In genomic region chr5:141560141-141560540, GRCh38 we compare ENCODE assay signal across 8 cellular contexts. TPM values are rescaled to one million over a fixed set of nuclear protein-coding genes. Genes with fewer than 3 reads are reported as not detected.
DNase-seq lines count a peak whose midpoint lies in the region; FAIRE-seq and TF ChIP-seq lines count a peak whose summit lies in the region.

No MANE protein-coding gene starts in this region.

- peak overlapping the region; percentile 98 for H3K27ac Mint-ChIP-seq in Calu3 (ENCODE audit: unreplicated experiment)

- peak overlapping the region; percentile 51 for H3K4me3 Mint-ChIP-seq in Calu3 (ENCODE audit: low read depth, unreplicated experiment)

- CTCF ChIA-PET in Calu3 (lab: Charles Lee) = interaction anchor here (0.6 to 1.6 kb wide), 7 partner anchors 59 to 337 kb away, joined by 3 to 26 read pairs (median 5); partner anchors contain the start of genes DIAPH1, PCDHB14, PCDHGA9 and PCDHGB6

- peaks cover 6% of the 10 kb centered on the region for H3K36me3 ChIP-seq in ectodermal cell (ENCODE audit: control insufficient read depth, insufficient read depth, low read length)
- peaks cover 5% of the 10 kb centered on the region for H3K36me3 ChIP-seq in neural cell (ENCODE audit: insufficient read depth, low read length)
- H3K36me3 ChIP-seq in effector memory CD4-positive, alpha-beta T cell (ENCODE audit: control insufficient read depth, insufficient read depth, low read length) = peaks cover 54% of the 10 kb centered on the region

- H3K9ac ChIP-seq in neural cell (ENCODE audit: low read length) = peak overlapping the region; percentile 79

- H3K27me3 Mint-ChIP-seq in Calu3 (ENCODE audit: unreplicated experiment) = no peaks in the 10 kb centered on the region

- no peaks in the 10 kb centered on the region for H3K9me3 Mint-ChIP-seq in Calu3 (ENCODE audit: low read depth, unreplicated experiment)

- H3K4me3 ChIP-seq in ectodermal cell (ENCODE audit: insufficient read depth, low read depth, low read length) (no peak overlapping the region), neural cell (ENCODE audit: low read length) (peak overlapping the region; percentile 55)
- H3K4me3 ChIP-seq in effector memory CD4-positive, alpha-beta T cell (ENCODE audit: insufficient read depth, low read depth, low read length, poor library complexity, severe bottlenecking) = no peak overlapping the region

- H3K27me3 ChIP-seq in ectodermal cell (ENCODE audit: control insufficient read depth, insufficient read depth, low read length, poor library complexity, severe bottlenecking) (no peaks in the 10 kb centered on the region), neural cell (ENCODE audit: insufficient read depth, low read depth, low read length) (no peaks in the 10 kb centered on the region)
- H3K27me3 ChIP-seq in effector memory CD4-positive, alpha-beta T cell (replicated peaks; ENCODE audit: control insufficient read depth, insufficient read depth, low read length, poor library complexity, severe bottlenecking) = no peaks in the 10 kb centered on the region

- intact Hi-C loops in Calu3 (cut with micrococcal nuclease; ENCODE audit: unreplicated experiment) = loop anchor here (1.0 to 10.0 kb wide), 2 partner anchors 36 to 845 kb away; no protein-coding TSS in a partner anchor

- TF ChIP-seq CTCF in Calu3 (IDR thresholded peaks at IDR 0.05; ENCODE audit: unreplicated experiment) (no peak), neural cell (IDR thresholded peaks at IDR 0.05; ENCODE audit: poor library complexity, severe bottlenecking) (no peak)

- no peak for FAIRE-seq in GM12892 (lab: Jason Lieb, UNC)

- H3F3A ChIP-seq in neural cell (ENCODE audit: insufficient read depth, low read length, poor library complexity, severe bottlenecking) = peaks cover 3% of the 10 kb centered on the region

- H2AFZ ChIP-seq in neural cell (ENCODE audit: low read depth, low read length) = peak overlapping the region; percentile 30

- TSS peak; percentile 78 for BruUV-seq in Calu3 (replicated peaks; lab: Mats Ljungman, UMichigan)

- H3K4me1 Mint-ChIP-seq in Calu3 (ENCODE audit: low read depth, unreplicated experiment) = peaks cover 40% of the 10 kb centered on the region

- H3K9me3 ChIP-seq in ectodermal cell (ENCODE audit: control insufficient read depth, low read length) (no peaks in the 10 kb centered on the region), neural cell (ENCODE audit: low read length) (no peaks in the 10 kb centered on the region)
- no peaks in the 10 kb centered on the region for H3K9me3 ChIP-seq in effector memory CD4-positive, alpha-beta T cell (ENCODE audit: control insufficient read depth, low read length)

- TF ChIP-seq POLR2A in GM12892 (IDR thresholded peaks at IDR 0.05; ENCODE audit: low read depth, low read length) = no peak

- no peak for DNase-seq in Calu3
- DNase-seq in NCI-H2196 treated with DMSO at 0.1 percent for 48 hours (lab: John Stamatoyannopoulos, UW; ENCODE audit: unreplicated experiment) = peak; percentile 30
- no peak for DNase-seq in KG1 (lab: John Stamatoyannopoulos, UW)
- DNase-seq in effector memory CD4-positive, alpha-beta T cell = no peak
- DNase-seq in AG08396 (ENCODE audit: low spot score) = no peak
- DNase-seq in GM12892 (ENCODE audit: insufficient read length) = no peak

- H3K36me3 Mint-ChIP-seq in Calu3 (ENCODE audit: insufficient read depth, unreplicated experiment) = peaks cover 45% of the 10 kb centered on the region

- TF ChIP-seq EP300 in neural cell (conservative IDR thresholded peaks at IDR 0.05; ENCODE audit: poor library complexity, severe bottlenecking) = no peak

- no peaks in the 10 kb centered on the region for H3K79me2 ChIP-seq in neural cell (replicated peaks; ENCODE audit: insufficient read depth, low read length)

- peak overlapping the region; percentile 95 for H3K27ac ChIP-seq in ectodermal cell (ENCODE audit: insufficient read depth, low read depth, low read length, poor library complexity, severe bottlenecking)
- peak overlapping the region; percentile 99 for H3K27ac ChIP-seq in neural cell (ENCODE audit: low read length)
- no peak overlapping the region for H3K27ac ChIP-seq in effector memory CD4-positive, alpha-beta T cell (ENCODE audit: insufficient read depth, low read length, poor library complexity, severe bottlenecking)

- no peak for TF ChIP-seq RAD21 in neural cell (conservative IDR thresholded peaks at IDR 0.05)

- H3K4me2 ChIP-seq in neural cell (ENCODE audit: low read length) = peak overlapping the region; percentile 69

- no peaks in the 10 kb centered on the region for H3K9me2 ChIP-seq in neural cell (ENCODE audit: insufficient read depth, low read length)

- H3K4me1 ChIP-seq in ectodermal cell (ENCODE audit: control insufficient read depth, insufficient read depth, low read length) = peaks cover 6% of the 10 kb centered on the region
- peaks cover 6% of the 10 kb centered on the region for H3K4me1 ChIP-seq in effector memory CD4-positive, alpha-beta T cell (ENCODE audit: control insufficient read depth, insufficient read depth, low read length, poor library complexity, severe bottlenecking)

- no peaks in the 10 kb centered on the region for H4K20me1 ChIP-seq in neural cell (ENCODE audit: insufficient read depth)

TF ChIP-seq in neural cell, 6 proteins besides CTCF, POLR2A, EP300 and RAD21:
- TF ChIP-seq MXI1 (conservative IDR thresholded peaks at IDR 0.05; ENCODE audit: poor library complexity, severe bottlenecking) (no peak), TAF1 (IDR thresholded peaks at IDR 0.05; ENCODE audit: low read depth) (no peak), EZH2 (IDR thresholded peaks at IDR 0.05; ENCODE audit: borderline replicate concordance, insufficient read depth, low read length, poor library complexity, severe bottlenecking) (no peak), POLR2AphosphoS5 (IDR thresholded peaks at IDR 0.05) (no peak), SMC3 (conservative IDR thresholded peaks at IDR 0.05; ENCODE audit: poor library complexity) (no peak)
- TF ChIP-seq, protein P1, sequence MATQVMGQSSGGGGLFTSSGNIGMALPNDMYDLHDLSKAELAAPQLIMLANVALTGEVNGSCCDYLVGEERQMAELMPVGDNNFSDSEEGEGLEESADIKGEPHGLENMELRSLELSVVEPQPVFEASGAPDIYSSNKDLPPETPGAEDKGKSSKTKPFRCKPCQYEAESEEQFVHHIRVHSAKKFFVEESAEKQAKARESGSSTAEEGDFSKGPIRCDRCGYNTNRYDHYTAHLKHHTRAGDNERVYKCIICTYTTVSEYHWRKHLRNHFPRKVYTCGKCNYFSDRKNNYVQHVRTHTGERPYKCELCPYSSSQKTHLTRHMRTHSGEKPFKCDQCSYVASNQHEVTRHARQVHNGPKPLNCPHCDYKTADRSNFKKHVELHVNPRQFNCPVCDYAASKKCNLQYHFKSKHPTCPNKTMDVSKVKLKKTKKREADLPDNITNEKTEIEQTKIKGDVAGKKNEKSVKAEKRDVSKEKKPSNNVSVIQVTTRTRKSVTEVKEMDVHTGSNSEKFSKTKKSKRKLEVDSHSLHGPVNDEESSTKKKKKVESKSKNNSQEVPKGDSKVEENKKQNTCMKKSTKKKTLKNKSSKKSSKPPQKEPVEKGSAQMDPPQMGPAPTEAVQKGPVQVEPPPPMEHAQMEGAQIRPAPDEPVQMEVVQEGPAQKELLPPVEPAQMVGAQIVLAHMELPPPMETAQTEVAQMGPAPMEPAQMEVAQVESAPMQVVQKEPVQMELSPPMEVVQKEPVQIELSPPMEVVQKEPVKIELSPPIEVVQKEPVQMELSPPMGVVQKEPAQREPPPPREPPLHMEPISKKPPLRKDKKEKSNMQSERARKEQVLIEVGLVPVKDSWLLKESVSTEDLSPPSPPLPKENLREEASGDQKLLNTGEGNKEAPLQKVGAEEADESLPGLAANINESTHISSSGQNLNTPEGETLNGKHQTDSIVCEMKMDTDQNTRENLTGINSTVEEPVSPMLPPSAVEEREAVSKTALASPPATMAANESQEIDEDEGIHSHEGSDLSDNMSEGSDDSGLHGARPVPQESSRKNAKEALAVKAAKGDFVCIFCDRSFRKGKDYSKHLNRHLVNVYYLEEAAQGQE (IDR thresholded peaks at IDR 0.05; ENCODE audit: borderline replicate concordance) = no peak

RNA-seq across cellular contexts. Expression of gene DIAPH1, which starts 58.7 kb away (rescaled TPM):
- 176 and 219 TPM in 2 replicates for total RNA-seq in Calu3 (2022)
- 72.3 TPM for polyA plus RNA-seq in ectodermal cell (2013, experiment 1 of 4)
- polyA plus RNA-seq in ectodermal cell (2013, experiment 2 of 4) = 75.0 TPM
- 43.9 TPM for polyA plus RNA-seq in ectodermal cell (2013, experiment 3 of 4)
- 49.5 TPM for polyA plus RNA-seq in ectodermal cell (2013, experiment 4 of 4)
- 21.9 and 22.4 TPM in 2 replicates for polyA plus RNA-seq in neural cell
- 16.6 and 17.5 TPM in 2 replicates for polyA minus RNA-seq in neural cell
- polyA plus RNA-seq in GM12892 (2012; ENCODE audit: missing spikeins) = 67.3 TPM
